In the genomic region with DNA sequence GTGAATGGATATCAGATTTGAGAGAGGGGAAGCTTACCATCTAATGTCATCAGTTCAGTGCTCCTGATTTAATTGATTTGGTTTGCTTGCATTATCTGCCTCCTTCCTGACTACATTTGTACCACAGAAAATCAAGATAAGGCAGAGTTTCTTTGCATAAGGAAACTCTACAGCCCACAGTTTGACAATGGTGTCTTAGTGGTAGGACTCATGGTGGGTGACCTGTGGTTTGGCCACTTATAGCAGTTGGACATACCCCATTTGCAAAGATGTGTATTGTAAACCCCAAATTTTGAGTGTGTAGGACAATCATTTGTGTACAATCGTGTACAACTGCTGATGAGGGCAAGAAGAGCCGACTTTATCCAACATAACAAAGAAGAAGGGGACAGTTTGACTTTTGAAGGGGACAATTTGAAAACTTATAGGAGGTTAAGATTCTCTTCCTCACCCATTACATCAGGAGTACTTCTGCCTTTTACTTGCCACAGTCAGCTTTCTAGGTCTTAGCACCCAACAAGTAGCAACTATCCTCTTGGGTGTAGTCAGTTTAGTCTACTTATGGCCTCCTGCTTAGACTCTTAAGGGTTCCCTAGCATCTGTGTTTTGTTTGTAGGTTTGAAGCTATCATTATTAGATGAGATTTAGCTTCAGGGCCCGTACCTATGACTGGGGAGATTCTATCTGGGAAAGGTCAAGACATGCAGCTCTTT, we compare ENCODE assay signal across 2 cellular contexts.
TF ChIP-seq lines count a peak whose summit lies in the region.

No MANE protein-coding gene starts in this region.

TF ChIP-seq in SK-N-SH, 30 proteins besides CTCF, POLR2A, EP300 and RAD21 (continued from another document):
- TF ChIP-seq, protein P1, sequence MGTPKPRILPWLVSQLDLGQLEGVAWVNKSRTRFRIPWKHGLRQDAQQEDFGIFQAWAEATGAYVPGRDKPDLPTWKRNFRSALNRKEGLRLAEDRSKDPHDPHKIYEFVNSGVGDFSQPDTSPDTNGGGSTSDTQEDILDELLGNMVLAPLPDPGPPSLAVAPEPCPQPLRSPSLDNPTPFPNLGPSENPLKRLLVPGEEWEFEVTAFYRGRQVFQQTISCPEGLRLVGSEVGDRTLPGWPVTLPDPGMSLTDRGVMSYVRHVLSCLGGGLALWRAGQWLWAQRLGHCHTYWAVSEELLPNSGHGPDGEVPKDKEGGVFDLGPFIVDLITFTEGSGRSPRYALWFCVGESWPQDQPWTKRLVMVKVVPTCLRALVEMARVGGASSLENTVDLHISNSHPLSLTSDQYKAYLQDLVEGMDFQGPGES (IDR thresholded peaks at IDR 0.05; ENCODE audit: low read depth, low read length): no peak

TF ChIP-seq in SK-N-SH treated with all-trans-retinoic acid at 6 μM for 48 hours, 23 proteins besides CTCF, POLR2A, EP300 and RAD21 (continued from another document):
- TF ChIP-seq, protein P2, sequence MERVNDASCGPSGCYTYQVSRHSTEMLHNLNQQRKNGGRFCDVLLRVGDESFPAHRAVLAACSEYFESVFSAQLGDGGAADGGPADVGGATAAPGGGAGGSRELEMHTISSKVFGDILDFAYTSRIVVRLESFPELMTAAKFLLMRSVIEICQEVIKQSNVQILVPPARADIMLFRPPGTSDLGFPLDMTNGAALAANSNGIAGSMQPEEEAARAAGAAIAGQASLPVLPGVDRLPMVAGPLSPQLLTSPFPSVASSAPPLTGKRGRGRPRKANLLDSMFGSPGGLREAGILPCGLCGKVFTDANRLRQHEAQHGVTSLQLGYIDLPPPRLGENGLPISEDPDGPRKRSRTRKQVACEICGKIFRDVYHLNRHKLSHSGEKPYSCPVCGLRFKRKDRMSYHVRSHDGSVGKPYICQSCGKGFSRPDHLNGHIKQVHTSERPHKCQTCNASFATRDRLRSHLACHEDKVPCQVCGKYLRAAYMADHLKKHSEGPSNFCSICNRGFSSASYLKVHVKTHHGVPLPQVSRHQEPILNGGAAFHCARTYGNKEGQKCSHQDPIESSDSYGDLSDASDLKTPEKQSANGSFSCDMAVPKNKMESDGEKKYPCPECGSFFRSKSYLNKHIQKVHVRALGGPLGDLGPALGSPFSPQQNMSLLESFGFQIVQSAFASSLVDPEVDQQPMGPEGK (CRISPR knock-in tag; IDR thresholded peaks at IDR 0.05; ENCODE audit: borderline replicate concordance): no peak
- TF ChIP-seq RARB (CRISPR knock-in tag; IDR thresholded peaks at IDR 0.05) (no peak), TCF4 (CRISPR knock-in tag; IDR thresholded peaks at IDR 0.05; ENCODE audit: borderline replicate concordance) (no peak), ARNTL (CRISPR knock-in tag; IDR thresholded peaks at IDR 0.05; ENCODE audit: borderline replicate concordance, low read depth) (no peak), CREB5 (CRISPR knock-in tag; IDR thresholded peaks at IDR 0.05; ENCODE audit: low read depth) (no peak), ZFP3 (CRISPR knock-in tag; IDR thresholded peaks at IDR 0.05) (no peak), CSDC2 (CRISPR knock-in tag; IDR thresholded peaks at IDR 0.05) (no peak), TOX (CRISPR knock-in tag; IDR thresholded peaks at IDR 0.05; ENCODE audit: borderline replicate concordance) (no peak), ESRRG (CRISPR knock-in tag; IDR thresholded peaks at IDR 0.05) (no peak), ISL1 (CRISPR knock-in tag; IDR thresholded peaks at IDR 0.05) (no peak)
- TF ChIP-seq, protein P3, sequence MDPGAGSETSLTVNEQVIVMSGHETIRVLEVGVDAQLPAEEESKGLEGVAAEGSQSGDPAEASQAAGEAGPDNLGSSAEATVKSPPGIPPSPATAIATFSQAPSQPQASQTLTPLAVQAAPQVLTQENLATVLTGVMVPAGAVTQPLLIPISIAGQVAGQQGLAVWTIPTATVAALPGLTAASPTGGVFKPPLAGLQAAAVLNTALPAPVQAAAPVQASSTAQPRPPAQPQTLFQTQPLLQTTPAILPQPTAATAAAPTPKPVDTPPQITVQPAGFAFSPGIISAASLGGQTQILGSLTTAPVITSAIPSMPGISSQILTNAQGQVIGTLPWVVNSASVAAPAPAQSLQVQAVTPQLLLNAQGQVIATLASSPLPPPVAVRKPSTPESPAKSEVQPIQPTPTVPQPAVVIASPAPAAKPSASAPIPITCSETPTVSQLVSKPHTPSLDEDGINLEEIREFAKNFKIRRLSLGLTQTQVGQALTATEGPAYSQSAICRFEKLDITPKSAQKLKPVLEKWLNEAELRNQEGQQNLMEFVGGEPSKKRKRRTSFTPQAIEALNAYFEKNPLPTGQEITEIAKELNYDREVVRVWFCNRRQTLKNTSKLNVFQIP (CRISPR knock-in tag; IDR thresholded peaks at IDR 0.05; ENCODE audit: borderline replicate concordance, low read depth): no peak
- TF ChIP-seq, protein P4, sequence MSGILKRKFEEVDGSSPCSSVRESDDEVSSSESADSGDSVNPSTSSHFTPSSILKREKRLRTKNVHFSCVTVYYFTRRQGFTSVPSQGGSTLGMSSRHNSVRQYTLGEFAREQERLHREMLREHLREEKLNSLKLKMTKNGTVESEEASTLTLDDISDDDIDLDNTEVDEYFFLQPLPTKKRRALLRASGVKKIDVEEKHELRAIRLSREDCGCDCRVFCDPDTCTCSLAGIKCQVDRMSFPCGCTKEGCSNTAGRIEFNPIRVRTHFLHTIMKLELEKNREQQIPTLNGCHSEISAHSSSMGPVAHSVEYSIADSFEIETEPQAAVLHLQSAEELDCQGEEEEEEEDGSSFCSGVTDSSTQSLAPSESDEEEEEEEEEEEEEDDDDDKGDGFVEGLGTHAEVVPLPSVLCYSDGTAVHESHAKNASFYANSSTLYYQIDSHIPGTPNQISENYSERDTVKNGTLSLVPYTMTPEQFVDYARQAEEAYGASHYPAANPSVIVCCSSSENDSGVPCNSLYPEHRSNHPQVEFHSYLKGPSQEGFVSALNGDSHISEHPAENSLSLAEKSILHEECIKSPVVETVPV (CRISPR knock-in tag; IDR thresholded peaks at IDR 0.05): no peak
TF ChIP-seq in SK-N-SH treated with all-trans-retinoic acid at 6 μM for 48 hours: peak in this region for 0.
